Comparison of ENCODE assay signal across 9 cellular contexts in genomic region chr6:106102034-106102433, GRCh38. TPM values are rescaled to one million over a fixed set of nuclear protein-coding genes. Genes with fewer than 3 reads are reported as not detected.
DNase-seq lines count a peak whose midpoint lies in the region; ATAC-seq and TF ChIP-seq lines count a peak whose summit lies in the region.
"Had no signal": no experiment of that assay in that cellular context is flagged by ENCODE, and none has a peak within 500 bp of the region (broad histone marks: within the 10 kb centered on the region; RNA-seq: fewer than 3 reads in every experiment).

No MANE protein-coding gene starts in this region.

- H3K4me1 Mint-ChIP-seq in CD4-positive, alpha-beta memory T cell, result peaks cover 41 to 87% (median 62%) of the 10 kb centered on the region in 4 donors

- TF ChIP-seq POLR2A in suprapubic skin (IDR thresholded peaks at IDR 0.05), result no peak

- peak overlapping the region; percentile 69 for H3K27ac ChIP-seq in CD4-positive, alpha-beta memory T cell (ENCODE audit: low read depth, low read length)
- H3K27ac ChIP-seq in effector memory CD4-positive, alpha-beta T cell (ENCODE audit: insufficient read depth, low read length, poor library complexity, severe bottlenecking), result peak overlapping the region; percentile 81
- no peak overlapping the region for H3K27ac ChIP-seq in suprapubic skin
- H3K27ac ChIP-seq: BLaER1 treated with 17β-estradiol and CSF1 and Interleukin-3, amounts not matched to agents 10 nM and 100 nM had no signal

- CTCF ChIA-PET in CD4-positive, alpha-beta memory T cell (lab: Charles Lee; ENCODE audit: partially characterized antibody), result interaction anchor here (1.3 to 4.7 kb wide), 5 partner anchors 9 to 122 kb away, joined by 5 to 19 read pairs (median 7); no protein-coding TSS in a partner anchor

- no peaks in the 10 kb centered on the region for H3K27me3 Mint-ChIP-seq in CD4-positive, alpha-beta memory T cell

- peak overlapping the region; percentile 95 to 99 (median 97) for H3K4me3 Mint-ChIP-seq in CD4-positive, alpha-beta memory T cell

- H3K4me1 ChIP-seq in CD4-positive, alpha-beta memory T cell (ENCODE audit: insufficient read depth, low read length), result peaks cover 71% of the 10 kb centered on the region
- H3K4me1 ChIP-seq in effector memory CD4-positive, alpha-beta T cell (ENCODE audit: control insufficient read depth, insufficient read depth, low read length, poor library complexity, severe bottlenecking), result peaks cover 36% of the 10 kb centered on the region
- H3K4me1 ChIP-seq in suprapubic skin, result peaks cover 44% of the 10 kb centered on the region

- POLR2A ChIA-PET in CD4-positive, alpha-beta memory T cell (lab: Charles Lee; ENCODE audit: partially characterized antibody), result interaction anchor here (1.4 to 9.2 kb wide), 8 partner anchors 8 to 121 kb away, joined by 3 to 151 read pairs (median 32); partner anchors contain the start of gene PRDM1

- intact Hi-C loops in CD4-positive, alpha-beta memory T cell (cut with micrococcal nuclease), result loop anchor here (2.0 kb wide), 1 partner anchor 15 kb away; the partner anchor contains the start of gene PRDM1

- ATAC-seq in GM19463 (IDR thresholded peaks at IDR 0.05; ENCODE audit: unreplicated experiment) (peak; percentile 64), HG03378 (IDR thresholded peaks at IDR 0.05; ENCODE audit: unreplicated experiment) (peak; percentile 64)

- peaks cover 0 to 4% (median 0%) of the 10 kb centered on the region in 8 donors for H3K9me3 Mint-ChIP-seq in CD4-positive, alpha-beta memory T cell

- no peaks in the 10 kb centered on the region for H3K9me3 ChIP-seq in CD4-positive, alpha-beta memory T cell (ENCODE audit: control insufficient read depth in 1 of 2, low read length in 2 of 2)
- no peaks in the 10 kb centered on the region for H3K9me3 ChIP-seq in effector memory CD4-positive, alpha-beta T cell (ENCODE audit: control insufficient read depth, low read length)
- H3K9me3 ChIP-seq in suprapubic skin (no peaks in the 10 kb centered on the region), MG63 (no peaks in the 10 kb centered on the region)

- H3K4me3 ChIP-seq in CD4-positive, alpha-beta memory T cell (ENCODE audit: low read length in 2 of 2), result peak overlapping the region; percentile 49 to 89
- peak overlapping the region; percentile 72 for H3K4me3 ChIP-seq in effector memory CD4-positive, alpha-beta T cell (ENCODE audit: insufficient read depth, low read depth, low read length, poor library complexity, severe bottlenecking)
- H3K4me3 ChIP-seq in suprapubic skin, result no peak overlapping the region
- no peak overlapping the region for H3K4me3 ChIP-seq in MG63
- H3K4me3 ChIP-seq: BLaER1 treated with 17β-estradiol and CSF1 and Interleukin-3, amounts not matched to agents 10 nM and 100 nM had no signal

- peaks cover 69 to 92% of the 10 kb centered on the region in 2 donors for H3K36me3 Mint-ChIP-seq in CD4-positive, alpha-beta memory T cell

- TF ChIP-seq CTCF in suprapubic skin (IDR thresholded peaks at IDR 0.05), result no peak

- H3K27me3 ChIP-seq in CD4-positive, alpha-beta memory T cell (ENCODE audit: insufficient read depth, low read length), result no peaks in the 10 kb centered on the region
- H3K27me3 ChIP-seq in effector memory CD4-positive, alpha-beta T cell (replicated peaks; ENCODE audit: control insufficient read depth, insufficient read depth, low read length, poor library complexity, severe bottlenecking), result no peaks in the 10 kb centered on the region
- H3K27me3 ChIP-seq in suprapubic skin (no peaks in the 10 kb centered on the region), MG63 (no peaks in the 10 kb centered on the region; the same call in 1 of the 2 replicates)
- H3K27me3 ChIP-seq: BLaER1 treated with 17β-estradiol and CSF1 and Interleukin-3, amounts not matched to agents 10 nM and 100 nM had no signal

- peaks cover 28% of the 10 kb centered on the region for H3K36me3 ChIP-seq in CD4-positive, alpha-beta memory T cell (ENCODE audit: insufficient read depth, low read length)
- peaks cover 27% of the 10 kb centered on the region for H3K36me3 ChIP-seq in effector memory CD4-positive, alpha-beta T cell (ENCODE audit: control insufficient read depth, insufficient read depth, low read length)
- peaks cover 17% of the 10 kb centered on the region for H3K36me3 ChIP-seq in suprapubic skin
- no peaks in the 10 kb centered on the region for H3K36me3 ChIP-seq in MG63

- 85% methylated on average over 5 of the region's 5 CpGs for WGBS in suprapubic skin

- no peak for TF ChIP-seq EP300 in suprapubic skin (IDR thresholded peaks at IDR 0.05)

- DNase-seq in CD4-positive, alpha-beta memory T cell, result no peak
- no peak for DNase-seq in effector memory CD4-positive, alpha-beta T cell
- DNase-seq in suprapubic skin (ENCODE audit: low spot score in 2 of 2), result no peak
- no peak for DNase-seq in C1 segment of cervical spinal cord (lab: John Stamatoyannopoulos, UW)
- no peak for DNase-seq in MG63
- DNase-seq in globus pallidus (ENCODE audit: low spot score), result no peak

- H3K27ac Mint-ChIP-seq in CD4-positive, alpha-beta memory T cell, result peak overlapping the region; percentile 76 to 98 (median 95)

RNA-seq across cellular contexts. Expression of gene PRDM1, which starts 15.9 kb away (rescaled TPM):
- 10 to 100 TPM; 33.4 to 34.0 TPM for total RNA-seq in CD4-positive, alpha-beta memory T cell
- polyA plus RNA-seq in CD4-positive, alpha-beta memory T cell, result 10 to 100 TPM; 45.4 to 97.0 TPM
- 10 to 100 TPM; 10.9 to 47.7 (median 27.8) TPM for total RNA-seq in suprapubic skin
- total RNA-seq in MG63 (2014; rRNA removed; shearing (Covaris generic); ENCODE audit: low replicate concordance), result not detected in 2 replicates

Comparison
In these comparisons a context has a peak if more than half of its experiments do, and no peak if none do; other contexts are left out.
1. H3K4me3 ChIP-seq: peak in CD4-positive, alpha-beta memory T cell (2 of 2) and effector memory CD4-positive, alpha-beta T cell (single experiment); none in suprapubic skin (single experiment) and MG63 (single experiment).
2. RNA of gene PRDM1, which starts 15.9 kb away (total RNA-seq): 10.9 to 47.7 TPM in suprapubic skin and 33.4 to 34.0 TPM in CD4-positive, alpha-beta memory T cell; not detected in MG63; every median in the first group is over 10 times any median in the second.